ENCODE assay signal across 1 cellular context in the genomic region with DNA sequence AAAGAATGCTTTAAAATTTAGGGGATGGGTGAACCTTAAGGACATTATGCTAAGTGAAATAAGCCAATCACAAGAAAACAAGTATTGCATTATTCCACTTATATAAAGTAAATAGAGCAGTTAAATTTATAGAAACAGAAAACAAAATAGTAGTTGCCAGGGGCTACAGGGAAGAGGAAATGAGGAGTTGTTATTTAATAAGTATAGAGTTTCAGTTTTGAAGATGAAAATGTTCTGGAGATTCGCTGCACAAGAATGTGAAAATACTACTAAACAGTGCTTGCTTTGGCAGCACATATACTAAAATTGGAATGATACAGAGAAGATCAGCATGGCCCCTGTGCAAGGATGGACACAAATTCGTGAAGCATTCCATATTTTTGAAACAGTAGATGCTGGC.
TF ChIP-seq lines count a peak whose summit lies in the region.

No MANE protein-coding gene starts in this region.

TF ChIP-seq in endothelial cell of umbilical vein, 7 proteins besides CTCF, POLR2A, EP300 and RAD21:
- TF ChIP-seq FOS (IDR thresholded peaks at IDR 0.05; ENCODE audit: borderline replicate concordance, insufficient read depth, low read length) (no peak), EZH2 (IDR thresholded peaks at IDR 0.05; ENCODE audit: borderline replicate concordance, low read depth, low read length, severe bottlenecking) (no peak), POLR2AphosphoS5 (IDR thresholded peaks at IDR 0.05; ENCODE audit: insufficient read depth, low read depth, low read length) (no peak)
- TF ChIP-seq, protein P1, sequence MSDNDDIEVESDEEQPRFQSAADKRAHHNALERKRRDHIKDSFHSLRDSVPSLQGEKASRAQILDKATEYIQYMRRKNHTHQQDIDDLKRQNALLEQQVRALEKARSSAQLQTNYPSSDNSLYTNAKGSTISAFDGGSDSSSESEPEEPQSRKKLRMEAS (IDR thresholded peaks at IDR 0.05; ENCODE audit: insufficient read depth, insufficient read length) = no peak
TF ChIP-seq in endothelial cell of umbilical vein: peak in this region for 0.
